8 cellular contexts compared by ENCODE assay signal in genomic region chr1:193104906-193105820, GRCh38.
DNase-seq lines count a peak whose midpoint lies in the region; ATAC-seq lines count a peak whose summit lies in the region.

GLRX2 (minus strand) TSS chr1:193105414; CDS start chr1:193105382, 32 bp downstream.

- peak; percentile 82 for DNase-seq in DMS114 treated with DMSO at 0.1 percent for 48 hours (lab: John Stamatoyannopoulos, UW; ENCODE audit: unreplicated experiment)
- DNase-seq in OCI-M2 (lab: John Stamatoyannopoulos, UW; ENCODE audit: unreplicated experiment): peak; percentile 37
- peak; percentile 54 for DNase-seq in activated T-cell treated with anti-CD3 and anti-CD28 coated beads for 48 hours (ENCODE audit: low read depth)
- no peak for DNase-seq in epithelial cell of prostate (ENCODE audit: low read depth, low spot score)
- peak; percentile 47 to 62 for DNase-seq in stimulated activated CD8-positive, alpha-beta memory T cell treated with anti-CD3 and anti-CD28 coated beads, Interleukin-4, amount 100 ng/mL, for 4 hours (ENCODE audit: low read depth in 2 of 2, low spot score in 1 of 2)

- H3K9me3 ChIP-seq in HUES48 (ENCODE audit: control insufficient read depth, insufficient read depth, low read length) (no peaks in the 10 kb centered on the region), mucosa of rectum (ENCODE audit: control insufficient read depth in 2 of 2, low read length in 2 of 2) (no peaks in the 10 kb centered on the region)

- H3K27me3 ChIP-seq in HUES48 (ENCODE audit: control insufficient read depth, insufficient read depth, low read length) (peaks cover 17% of the 10 kb centered on the region), mucosa of rectum (ENCODE audit: control insufficient read depth in 2 of 2, insufficient read depth in 2 of 2, low read length in 2 of 2) (no peaks in the 10 kb centered on the region)

- H3K4me1 ChIP-seq in HUES48 (ENCODE audit: control insufficient read depth, insufficient read depth, low read length) (peaks cover 12% of the 10 kb centered on the region; the same call in 1 of the 2 replicates), mucosa of rectum (ENCODE audit: control insufficient read depth in 2 of 2, insufficient read depth in 2 of 2, low read length in 2 of 2) (peaks cover 7 to 14% of the 10 kb centered on the region in 2 donors)

- H3K27ac ChIP-seq in HUES48 (ENCODE audit: low read depth, low read length): peak within 1 kb of the TSS; percentile 70
- peak within 1 kb of the TSS; percentile 88 for H3K27ac ChIP-seq in epithelial cell of prostate
- peak within 1 kb of the TSS; percentile 90 to 93 for H3K27ac ChIP-seq in mucosa of rectum (ENCODE audit: low read depth in 2 of 2, low read length in 2 of 2)

- H3K9ac ChIP-seq in HUES48 (ENCODE audit: low read depth, low read length) (peak within 1 kb of the TSS; percentile 47), mucosa of rectum (ENCODE audit: low read depth in 1 of 2, low read length in 2 of 2) (peak within 1 kb of the TSS; percentile 88 to 91)

- H3K36me3 ChIP-seq in HUES48 (ENCODE audit: control insufficient read depth, insufficient read depth, low read length): no peaks in the 10 kb centered on the region
- H3K36me3 ChIP-seq in mucosa of rectum (ENCODE audit: control insufficient read depth in 2 of 2, insufficient read depth in 2 of 2, low read length in 2 of 2): peaks cover 3 to 5% of the 10 kb centered on the region in 2 donors

- peak; percentile 91 for ATAC-seq in GM21423 (IDR thresholded peaks at IDR 0.05; ENCODE audit: unreplicated experiment)

- H3K4me3 ChIP-seq in HUES48 (ENCODE audit: low read depth, low read length) (peak within 1 kb of the TSS; percentile 77), mucosa of rectum (ENCODE audit: low read length in 2 of 2) (peak within 1 kb of the TSS; percentile 91 to 98)
